20 cellular contexts compared by ENCODE assay signal in genomic region chr11:125056931-125057330, GRCh38. TPM values are rescaled to one million over a fixed set of nuclear protein-coding genes. Genes with fewer than 3 reads are reported as not detected.
A peak's percentile ranks its signal among the peaks of the same experiment; 100 is the strongest.
DNase-seq lines count a peak whose midpoint lies in the region; ATAC-seq, FAIRE-seq and TF ChIP-seq lines count a peak whose summit lies in the region.
"Had no signal": no experiment of that assay in that cellular context is flagged by ENCODE, and none has a peak within 500 bp of the region (broad histone marks: within the 10 kb centered on the region; RNA-seq: fewer than 3 reads in every experiment).

No MANE protein-coding gene starts in this region.

- DNase-seq in SK-MEL-5 (ENCODE audit: low read depth, low spot score) (peak; percentile 95), astrocyte (ENCODE audit: low read depth) (no peak), left colon (no peak), NCI-H2081 (lab: John Stamatoyannopoulos, UW) (no peak), coronary artery (ENCODE audit: low spot score) (no peak), MG63 (no peak)
- DNase-seq: C1 segment of cervical spinal cord; Calu3; CD4-positive, alpha-beta memory T cell; COR-L47; DMS79; GF-D8; GOT3; HFFc6 had no signal

- peaks cover 2% of the 10 kb centered on the region for H3K27me3 Mint-ChIP-seq in astrocyte (ENCODE audit: low read depth, unreplicated experiment)

- H2AFZ ChIP-seq in astrocyte (ENCODE audit: low read depth, low read length) = no peak overlapping the region

- intact Hi-C loops in left colon (cut with DNase I, micrococcal nuclease) = no loop called here

- peak; percentile 67 for FAIRE-seq in astrocyte (lab: Jason Lieb, UNC)
- FAIRE-seq: GM12891, GM18507, H54 had no signal

- in situ Hi-C loops in SK-MEL-5 (cut with HindIII; ENCODE audit: low pct_unique_long_range_greater_than_20kb, low sequenced_read_pairs) = no loop called here

- ATAC-seq in left colon = peak; percentile 11

- H3K79me2 ChIP-seq in astrocyte (ENCODE audit: insufficient read depth, low read length) = no peaks in the 10 kb centered on the region

- no peaks in the 10 kb centered on the region for H4K20me1 ChIP-seq in astrocyte (ENCODE audit: insufficient read depth, low read length)

- H3K9me3 Mint-ChIP-seq in astrocyte (ENCODE audit: unreplicated experiment) = no peaks in the 10 kb centered on the region
- H3K9me3 Mint-ChIP-seq: HFFc6 had no signal

- H3K27ac Mint-ChIP-seq in astrocyte (ENCODE audit: unreplicated experiment) = no peak overlapping the region
- H3K27ac Mint-ChIP-seq: CD4-positive, alpha-beta memory T cell; HFFc6 had no signal

- H3K4me1 Mint-ChIP-seq in astrocyte (ENCODE audit: low read depth, unreplicated experiment) = no peaks in the 10 kb centered on the region

- H3K9me3 ChIP-seq in astrocyte (ENCODE audit: insufficient read depth, low read depth, low read length) (no peaks in the 10 kb centered on the region), MG63 (no peaks in the 10 kb centered on the region)
- H3K9me3 ChIP-seq: HAP-1 had no signal

- H3K27me3 ChIP-seq in astrocyte (ENCODE audit: insufficient read depth, low read length) (no peaks in the 10 kb centered on the region), MG63 (no peaks in the 10 kb centered on the region)

- no peaks in the 10 kb centered on the region for H3K4me1 ChIP-seq in astrocyte (ENCODE audit: insufficient read depth, low read length)
- H3K4me1 ChIP-seq: HAP-1 had no signal

- no peak overlapping the region for H3K9ac ChIP-seq in astrocyte (ENCODE audit: low read length)

- no peaks in the 10 kb centered on the region for H3K36me3 ChIP-seq in astrocyte (ENCODE audit: insufficient read depth, low read length)
- peaks cover 3% of the 10 kb centered on the region; the same call in 1 of the 2 replicates for H3K36me3 ChIP-seq in MG63
- H3K36me3 ChIP-seq: HAP-1 had no signal

- H3K36me3 Mint-ChIP-seq in astrocyte (ENCODE audit: low read depth, unreplicated experiment) = no peaks in the 10 kb centered on the region
- H3K36me3 Mint-ChIP-seq: CD4-positive, alpha-beta memory T cell had no signal

- H3K4me3 Mint-ChIP-seq in astrocyte (ENCODE audit: unreplicated experiment) = no peak overlapping the region
- H3K4me3 Mint-ChIP-seq: CD4-positive, alpha-beta memory T cell; HFFc6 had no signal

- H3K4me3 ChIP-seq in astrocyte (ENCODE audit: insufficient read depth, low read depth, low read length) (no peak overlapping the region), coronary artery (no peak overlapping the region), MG63 (no peak overlapping the region)
- H3K4me3 ChIP-seq: HAP-1 had no signal

- H3K27ac ChIP-seq in astrocyte (ENCODE audit: low read depth, low read length) (no peak overlapping the region), coronary artery (no peak overlapping the region)

- TF ChIP-seq CTCF in astrocyte (IDR thresholded peaks at IDR 0.05; ENCODE audit: insufficient read depth, low read depth, low read length) = no peak
- TF ChIP-seq CTCF in coronary artery (IDR thresholded peaks at IDR 0.05) = no peak

- H3K4me2 ChIP-seq in astrocyte (ENCODE audit: low read length) = no peak overlapping the region

RNA-seq across cellular contexts. Expression of gene SLC37A2, which starts 6.2 kb away (rescaled TPM):
- 184 TPM in 2 replicates for total RNA-seq in SK-MEL-5 (2014; rRNA removed; shearing (Covaris generic))
- polyA plus RNA-seq in SK-MEL-5 (2015; cell fraction: cytosol; rRNA removed) = 157 and 194 TPM in 2 replicates
- polyA plus RNA-seq in SK-MEL-5 (2015; cell fraction: nucleus; rRNA removed) = 207 and 219 TPM in 2 replicates
- total RNA-seq in astrocyte (0.62 and 1.3 TPM in 2 replicates), left colon (10 to 100 TPM in 1 of 2 donors, 1 to 10 TPM in 1; 6.3 to 25.8 TPM)
- total RNA-seq in MG63 (2014; rRNA removed; shearing (Covaris generic); ENCODE audit: low replicate concordance) = 0.07 and 0.79 TPM in 2 replicates
- total RNA-seq: A673, G401 had no signal
- polyA plus RNA-seq: CD4-positive, alpha-beta memory T cell had no signal

RNA-seq across cellular contexts. Expression of gene TMEM218, which starts 54.5 kb away (rescaled TPM):
- 26.9 and 33.8 TPM in 2 replicates for total RNA-seq in SK-MEL-5 (2014; rRNA removed; shearing (Covaris generic))
- polyA plus RNA-seq in SK-MEL-5 (2015; cell fraction: cytosol; rRNA removed) = 22.6 and 22.7 TPM in 2 replicates
- 77.0 and 94.5 TPM in 2 replicates for polyA plus RNA-seq in SK-MEL-5 (2015; cell fraction: nucleus; rRNA removed)
- 11.6 and 11.9 TPM in 2 replicates for total RNA-seq in astrocyte
- 10 to 100 TPM; 11.3 to 13.3 TPM for total RNA-seq in left colon
- 27.7 and 31.6 TPM in 2 replicates for total RNA-seq in MG63 (2014; rRNA removed; shearing (Covaris generic); ENCODE audit: low replicate concordance)
